Comparison of ENCODE assay signal across 8 cellular contexts in genomic region chr17:47776330-47777197, GRCh38. TPM values are rescaled to one million over a fixed set of nuclear protein-coding genes. Genes with fewer than 3 reads are reported as not detected.
DNase-seq lines count a peak whose midpoint lies in the region; ATAC-seq lines count a peak whose summit lies in the region.

No MANE protein-coding gene starts in this region.

- H3K27ac Mint-ChIP-seq in activated naive CD4-positive, alpha-beta T cell treated with anti-CD3 and anti-CD28 coated beads for 36 hours, result no peak overlapping the region

- DNase-seq in COLO829 (ENCODE audit: low spot score), result peak; percentile 64
- DNase-seq in H7, result peak; percentile 77
- peak; percentile 20 for DNase-seq in NCI-H82 treated with DMSO at 0.1 percent for 48 hours (lab: John Stamatoyannopoulos, UW; ENCODE audit: unreplicated experiment)
- peak; percentile 52 for DNase-seq in activated naive CD4-positive, alpha-beta T cell treated with anti-CD3 and anti-CD28 coated beads for 36 hours
- DNase-seq in left cardiac atrium, result no peak
- peak; percentile 9 to 17 (median 10) for DNase-seq in stimulated activated CD4-positive, alpha-beta T cell treated with anti-CD3 and anti-CD28 coated beads, TNF-alpha, amount 100 ng/mL, for 48 hours (ENCODE audit: low read depth in 3 of 3)

- H3K36me3 ChIP-seq in H7 (replicated peaks; ENCODE audit: control insufficient read depth, insufficient read depth, low read length), result no peaks in the 10 kb centered on the region

- H3K36me3 Mint-ChIP-seq in activated naive CD4-positive, alpha-beta T cell treated with anti-CD3 and anti-CD28 coated beads for 36 hours (ENCODE audit: low read depth), result no peaks in the 10 kb centered on the region

- H3K27me3 Mint-ChIP-seq in activated naive CD4-positive, alpha-beta T cell treated with anti-CD3 and anti-CD28 coated beads for 36 hours (ENCODE audit: low read depth), result peaks cover 26% of the 10 kb centered on the region

- CTCF ChIA-PET in activated naive CD4-positive, alpha-beta T cell treated with anti-CD3 and anti-CD28 coated beads for 36 hours (lab: Charles Lee), result interaction anchor here (0.6 to 1.7 kb wide), 9 partner anchors 9 to 128 kb away, joined by 3 to 5 read pairs (median 4); no protein-coding TSS in a partner anchor

- intact Hi-C loops in activated naive CD4-positive, alpha-beta T cell treated with anti-CD3 and anti-CD28 coated beads for 36 hours (cut with micrococcal nuclease), result loop anchor here (1.0 kb wide), 1 partner anchor 26 kb away; no protein-coding TSS in a partner anchor
- intact Hi-C loops in left cardiac atrium (cut with DNase I), result no loop called here

- peaks cover 1% of the 10 kb centered on the region for H3K9me3 Mint-ChIP-seq in activated naive CD4-positive, alpha-beta T cell treated with anti-CD3 and anti-CD28 coated beads for 36 hours

- no peak overlapping the region for H3K4me3 ChIP-seq in H7 (ENCODE audit: insufficient read depth, low read depth, low read length)

- no peaks in the 10 kb centered on the region for H3K4me1 Mint-ChIP-seq in activated naive CD4-positive, alpha-beta T cell treated with anti-CD3 and anti-CD28 coated beads for 36 hours (ENCODE audit: low read depth)

- ATAC-seq in left cardiac atrium, result peak; percentile 53 to 66
- no peak for ATAC-seq in HG03460 (IDR thresholded peaks at IDR 0.05; ENCODE audit: unreplicated experiment)
- no peak for ATAC-seq in GM21619 (IDR thresholded peaks at IDR 0.05; ENCODE audit: unreplicated experiment)

- H3K27me3 ChIP-seq in H7 (ENCODE audit: control insufficient read depth, insufficient read depth, low read length), result peaks cover 7% of the 10 kb centered on the region; the same call in 1 of the 2 replicates

- H3K4me3 Mint-ChIP-seq in activated naive CD4-positive, alpha-beta T cell treated with anti-CD3 and anti-CD28 coated beads for 36 hours, result no peak overlapping the region

RNA-seq across cellular contexts. Expression of gene TBX21, which starts 43.5 kb away (rescaled TPM):
- total RNA-seq in H7 (2014; rRNA removed; shearing (Covaris generic)), result not detected in 2 replicates
- 10 to 100 TPM; 50.6 to 52.3 TPM for total RNA-seq in activated naive CD4-positive, alpha-beta T cell treated with anti-CD3 and anti-CD28 coated beads for 36 hours
- under 1 TPM; 0.34 to 0.80 TPM for total RNA-seq in left cardiac atrium

RNA-seq across cellular contexts. Expression of gene OSBPL7, which starts 45.0 kb away (rescaled TPM):
- 11.3 and 21.8 TPM in 2 replicates for total RNA-seq in H7 (2014; rRNA removed; shearing (Covaris generic))
- total RNA-seq in activated naive CD4-positive, alpha-beta T cell treated with anti-CD3 and anti-CD28 coated beads for 36 hours, result 10 to 100 TPM; 18.4 to 24.6 TPM
- 1 to 10 TPM; 4.5 to 5.4 TPM for total RNA-seq in left cardiac atrium

RNA-seq across cellular contexts. Expression of gene MRPL10, which starts 54.8 kb away (rescaled TPM):
- 138 and 156 TPM in 2 replicates for total RNA-seq in H7 (2014; rRNA removed; shearing (Covaris generic))
- 10 to 100 TPM; 66.7 to 70.0 TPM for total RNA-seq in activated naive CD4-positive, alpha-beta T cell treated with anti-CD3 and anti-CD28 coated beads for 36 hours
- 10 to 100 TPM; 33.9 to 38.8 TPM for total RNA-seq in left cardiac atrium

RNA-seq across cellular contexts. Expression of gene LRRC46, which starts 54.9 kb away (rescaled TPM):
- total RNA-seq in H7 (2014; rRNA removed; shearing (Covaris generic)), result 0.21 and 0.30 TPM in 2 replicates
- under 1 TPM; 0.31 to 0.52 TPM for total RNA-seq in activated naive CD4-positive, alpha-beta T cell treated with anti-CD3 and anti-CD28 coated beads for 36 hours
- total RNA-seq in left cardiac atrium, result not detected

Comparison
In these comparisons a context has a peak if more than half of its experiments do, and no peak if none do; other contexts are left out.
1. ATAC-seq: peak in left cardiac atrium (2 of 2); none in HG03460 (single experiment) and GM21619 (single experiment).
2. RNA of gene TBX21, which starts 43.5 kb away (total RNA-seq): 50.6 to 52.3 TPM in activated naive CD4-positive, alpha-beta T cell treated with anti-CD3 and anti-CD28 coated beads for 36 hours; 0.34 to 0.80 TPM in left cardiac atrium and not detected in H7; every median in the first group is over 10 times any median in the second.